Comparison of ENCODE assay signal across 1 cellular context in genomic region chr10:120691623-120692022, GRCh38.
TF ChIP-seq lines count a peak whose summit lies in the region.

No MANE protein-coding gene starts in this region.

TF ChIP-seq in GM23338, 12 proteins besides CTCF, POLR2A, EP300 and RAD21:
- TF ChIP-seq ZNF331 (CRISPR knock-in tag; IDR thresholded peaks at IDR 0.05; ENCODE audit: low read depth), result no peak
- no peak for TF ChIP-seq ZNF462 (CRISPR knock-in tag; IDR thresholded peaks at IDR 0.05)
- no peak for TF ChIP-seq EZH2phosphoT487 (IDR thresholded peaks at IDR 0.05; ENCODE audit: unreplicated experiment)
